8 cellular contexts compared by ENCODE assay signal in the genomic region with DNA sequence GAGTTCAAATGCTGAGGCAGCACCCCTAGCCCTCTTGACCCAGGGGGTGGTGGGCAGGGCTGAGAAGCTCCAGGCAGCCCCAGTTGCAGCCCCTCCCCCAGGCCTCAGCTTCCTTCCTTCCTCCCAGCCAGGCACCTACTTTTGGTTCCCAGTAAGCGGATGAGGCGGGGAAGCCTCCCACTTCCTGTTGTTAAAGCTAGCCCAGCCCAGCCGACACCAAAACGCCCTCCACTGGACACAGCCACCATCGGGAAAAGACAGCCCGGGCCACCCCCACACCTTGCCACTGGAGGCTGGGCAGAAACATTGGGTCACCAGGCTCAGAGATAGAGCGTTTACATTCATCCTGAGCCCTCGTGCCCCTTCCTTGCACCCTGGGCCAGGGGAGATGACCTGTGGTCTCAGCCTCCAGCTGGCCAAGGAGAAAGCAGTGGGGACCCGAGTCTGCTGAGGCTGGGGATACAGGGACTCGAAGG. TPM values are rescaled to one million over a fixed set of nuclear protein-coding genes. Genes with fewer than 3 reads are reported as not detected.
DNase-seq lines count a peak whose midpoint lies in the region; ATAC-seq and TF ChIP-seq lines count a peak whose summit lies in the region.

No MANE protein-coding gene starts in this region.

- no peaks in the 10 kb centered on the region for H3K9me3 Mint-ChIP-seq in activated CD4-positive, alpha-beta memory T cell treated with anti-CD3 and anti-CD28 coated beads for 36 hours
- H3K9me3 Mint-ChIP-seq in stimulated activated naive CD8-positive, alpha-beta T cell treated with anti-CD3 and anti-CD28 coated beads, Interleukin-15, amount 100 ng/mL, for 72 hours, result no peaks in the 10 kb centered on the region

- peaks cover 43 to 62% (median 51%) of the 10 kb centered on the region in 11 experiments for H3K36me3 ChIP-seq in BLaER1 treated with 17β-estradiol and CSF1 and Interleukin-3, amounts not matched to agents 10 nM and 100 nM
- no peaks in the 10 kb centered on the region for H3K36me3 ChIP-seq in mucosa of descending colon (ENCODE audit: low read depth)

- H3K4me3 ChIP-seq in BLaER1 treated with 17β-estradiol and CSF1 and Interleukin-3, amounts not matched to agents 10 nM and 100 nM, result peak overlapping the region; percentile 77 to 94 (median 89)
- peak overlapping the region; percentile 33 for H3K4me3 ChIP-seq in Jurkat, Clone E6-1 (ENCODE audit: low read length)
- no peak overlapping the region for H3K4me3 ChIP-seq in mucosa of descending colon

- CTCF ChIA-PET in activated CD4-positive, alpha-beta memory T cell treated with anti-CD3 and anti-CD28 coated beads for 36 hours (lab: Charles Lee), result interaction anchor here (0.6 to 5.5 kb wide), 20 partner anchors 9 to 167 kb away, joined by 3 to 50 read pairs (median 4); partner anchors contain the start of genes ACY1, PARP3, POC1A and RPL29

- H3K4me3 Mint-ChIP-seq in activated CD4-positive, alpha-beta memory T cell treated with anti-CD3 and anti-CD28 coated beads for 36 hours, result peak overlapping the region; percentile 88
- H3K4me3 Mint-ChIP-seq in stimulated activated naive CD8-positive, alpha-beta T cell treated with anti-CD3 and anti-CD28 coated beads, Interleukin-15, amount 100 ng/mL, for 72 hours, result peak overlapping the region; percentile 91 to 96

- ATAC-seq in mucosa of descending colon, result peak; percentile 17
- ATAC-seq in stimulated activated naive CD8-positive, alpha-beta T cell treated with anti-CD3 and anti-CD28 coated beads, Interleukin-15, amount 100 ng/mL, for 72 hours, result no peak
- no peak for ATAC-seq in HG03135 (IDR thresholded peaks at IDR 0.05; ENCODE audit: unreplicated experiment)
- no peak for ATAC-seq in GM18502 (IDR thresholded peaks at IDR 0.05; ENCODE audit: poor library complexity, unreplicated experiment)

- peaks cover 14% of the 10 kb centered on the region for H3K36me3 Mint-ChIP-seq in activated CD4-positive, alpha-beta memory T cell treated with anti-CD3 and anti-CD28 coated beads for 36 hours

- peaks cover 45% of the 10 kb centered on the region for H3K4me1 Mint-ChIP-seq in activated CD4-positive, alpha-beta memory T cell treated with anti-CD3 and anti-CD28 coated beads for 36 hours (ENCODE audit: low read depth)
- peaks cover 66% of the 10 kb centered on the region for H3K4me1 Mint-ChIP-seq in stimulated activated naive CD8-positive, alpha-beta T cell treated with anti-CD3 and anti-CD28 coated beads, Interleukin-15, amount 100 ng/mL, for 72 hours

- peak overlapping the region; percentile 81 to 93 (median 89) for H3K9ac ChIP-seq in BLaER1 treated with 17β-estradiol and CSF1 and Interleukin-3, amounts not matched to agents 10 nM and 100 nM

- peak overlapping the region; percentile 45 to 89 (median 79); a peak in 21 of 22 replicates for H3K27ac ChIP-seq in BLaER1 treated with 17β-estradiol and CSF1 and Interleukin-3, amounts not matched to agents 10 nM and 100 nM
- peak overlapping the region; percentile 100 for H3K27ac ChIP-seq in epithelial cell of prostate

- H3K4me2 ChIP-seq in BLaER1 treated with 17β-estradiol and CSF1 and Interleukin-3, amounts not matched to agents 10 nM and 100 nM, result peak overlapping the region; percentile 86 to 99 (median 95)

- H3K27me3 ChIP-seq in BLaER1 treated with 17β-estradiol and CSF1 and Interleukin-3, amounts not matched to agents 10 nM and 100 nM, result no peaks in the 10 kb centered on the region

- H3K27ac Mint-ChIP-seq in activated CD4-positive, alpha-beta memory T cell treated with anti-CD3 and anti-CD28 coated beads for 36 hours, result peak overlapping the region; percentile 95
- H3K27ac Mint-ChIP-seq in stimulated activated naive CD8-positive, alpha-beta T cell treated with anti-CD3 and anti-CD28 coated beads, Interleukin-15, amount 100 ng/mL, for 72 hours, result peak overlapping the region; percentile 97 to 98

- POLR2A ChIA-PET in activated CD4-positive, alpha-beta memory T cell treated with anti-CD3 and anti-CD28 coated beads for 36 hours (lab: Charles Lee), result interaction anchor here (4.3 kb wide), 1 partner anchor 57 kb away, joined by 18 read pairs; the partner anchor contains the start of gene RPL29

- H3K9me3 ChIP-seq in BLaER1 treated with 17β-estradiol and CSF1 and Interleukin-3, amounts not matched to agents 10 nM and 100 nM (replicated peaks in 1 of 11), result no peaks in the 10 kb centered on the region
- no peaks in the 10 kb centered on the region for H3K9me3 ChIP-seq in mucosa of descending colon

- no peak for TF ChIP-seq CTCF in mucosa of descending colon (IDR thresholded peaks at IDR 0.05)

- peak; percentile 63 for DNase-seq in Jurkat, Clone E6-1 (ENCODE audit: low read depth, low spot score)
- peak; percentile 72 for DNase-seq in activated CD4-positive, alpha-beta memory T cell treated with anti-CD3 and anti-CD28 coated beads for 36 hours
- DNase-seq in epithelial cell of prostate (ENCODE audit: low read depth, low spot score), result no peak
- DNase-seq in mucosa of descending colon, result peak; percentile 81 to 89 (median 87)
- peak; percentile 20 to 43 for DNase-seq in stimulated activated naive CD8-positive, alpha-beta T cell treated with anti-CD3 and anti-CD28 coated beads, Interleukin-15, amount 100 ng/mL, for 72 hours

- peaks cover 9 to 70% (median 35%) of the 10 kb centered on the region in 11 experiments; a peak in 18 of 22 replicates for H4K20me1 ChIP-seq in BLaER1 treated with 17β-estradiol and CSF1 and Interleukin-3, amounts not matched to agents 10 nM and 100 nM

- H3K4me1 ChIP-seq in BLaER1 treated with 17β-estradiol and CSF1 and Interleukin-3, amounts not matched to agents 10 nM and 100 nM, result peaks cover 59 to 76% (median 74%) of the 10 kb centered on the region in 10 experiments
- H3K4me1 ChIP-seq in mucosa of descending colon (ENCODE audit: low read depth), result peaks cover 43% of the 10 kb centered on the region

- no peaks in the 10 kb centered on the region for H3K27me3 Mint-ChIP-seq in activated CD4-positive, alpha-beta memory T cell treated with anti-CD3 and anti-CD28 coated beads for 36 hours
- no peaks in the 10 kb centered on the region for H3K27me3 Mint-ChIP-seq in stimulated activated naive CD8-positive, alpha-beta T cell treated with anti-CD3 and anti-CD28 coated beads, Interleukin-15, amount 100 ng/mL, for 72 hours

- intact Hi-C loops in activated CD4-positive, alpha-beta memory T cell treated with anti-CD3 and anti-CD28 coated beads for 36 hours (cut with micrococcal nuclease), result loop anchor here (1.0 to 10.0 kb wide), 5 partner anchors 70 to 482 kb away; partner anchors contain the start of genes NT5DC2, PARP3 and UQCC5
- intact Hi-C loops in mucosa of descending colon (cut with DNase I, micrococcal nuclease), result no loop called here

RNA-seq across cellular contexts. Expression of gene DUSP7, which starts 3.5 kb away (rescaled TPM):
- polyA plus RNA-seq in Jurkat, Clone E6-1 (2012; ENCODE audit: insufficient read depth, insufficient read length), result 12.6 TPM
- 10 to 100 TPM; 14.1 to 14.5 TPM for total RNA-seq in activated CD4-positive, alpha-beta memory T cell treated with anti-CD3 and anti-CD28 coated beads for 36 hours
- 10 to 100 TPM in 1 of 3 donors, 1 to 10 TPM in 2; 6.9 to 12.3 (median 8.0) TPM for total RNA-seq in mucosa of descending colon

RNA-seq across cellular contexts. Expression of gene RPL29, which starts 57.2 kb away (rescaled TPM):
- polyA plus RNA-seq in Jurkat, Clone E6-1 (2012; ENCODE audit: insufficient read depth, insufficient read length), result 2,117 TPM
- total RNA-seq in activated CD4-positive, alpha-beta memory T cell treated with anti-CD3 and anti-CD28 coated beads for 36 hours, result 1,000 to 10,000 TPM; 1,502 to 1,507 TPM
- total RNA-seq in mucosa of descending colon, result 100 to 1,000 TPM; 782 to 973 (median 946) TPM
